In the genomic region with DNA sequence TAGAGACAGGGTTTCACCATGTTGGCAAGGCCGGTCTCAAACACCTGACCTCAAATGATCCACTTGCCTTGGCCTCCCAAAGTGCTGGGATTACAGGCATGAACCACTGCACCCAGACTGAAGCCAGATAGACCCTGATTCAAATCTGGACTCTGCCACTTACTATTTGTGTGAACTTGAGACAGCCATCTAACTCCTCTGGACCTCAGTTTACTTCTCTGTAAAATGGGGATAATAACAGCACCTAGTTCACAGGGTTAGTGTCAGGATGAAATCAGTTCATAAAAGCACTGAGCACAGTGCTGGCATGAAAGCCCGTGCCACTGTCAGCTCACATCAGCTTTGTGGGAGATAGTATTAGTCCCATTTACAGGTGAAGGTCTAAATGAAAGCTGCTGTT, we compare ENCODE assay signal across 29 cellular contexts. TPM values are rescaled to one million over a fixed set of nuclear protein-coding genes. Genes with fewer than 3 reads are reported as not detected.
"Had no signal": no experiment of that assay in that cellular context is flagged by ENCODE, and none has a peak within 500 bp of the region (broad histone marks: within the 10 kb centered on the region; RNA-seq: fewer than 3 reads in every experiment).

No MANE protein-coding gene starts in this region.

- H3K27me3 ChIP-seq: ascending aorta, breast epithelium, SJCRH30 had no signal

- H3K4me1 ChIP-seq: ascending aorta, breast epithelium, SJCRH30 had no signal

- H3K9me3 ChIP-seq: ascending aorta, breast epithelium, SJCRH30 had no signal

- H3K36me3 ChIP-seq: ascending aorta, breast epithelium, SJCRH30 had no signal

- DNase-seq: activated CD4-positive, alpha-beta T cell treated with anti-CD3 and anti-CD28 coated beads for 36 hours; activated CD4-positive, alpha-beta T cell treated with anti-CD3 and anti-CD28 coated beads, Interleukin-2, amount 10 ng/mL, durations not matched to agents 7 days and 5 days; activated CD4-positive, alpha-beta T cell treated with anti-CD3 and anti-CD28 coated beads, Interleukin-2, amount 50 U/mL, for 48 hours; activated CD8-positive, alpha-beta T cell treated with anti-CD3 and anti-CD28 coated beads, Interleukin-2, amount 10 ng/mL, durations not matched to agents 7 days and 5 days; activated gamma-delta T cell; activated naive CD4-positive, alpha-beta T cell treated with Interleukin-2 at 50 U/mL for 16 hours; activated naive CD8-positive, alpha-beta T cell treated with anti-CD3 and anti-CD28 coated beads, Interleukin-2, amount 10 ng/mL, durations not matched to agents 7 days and 5 days; activated T-cell treated with anti-CD3 and anti-CD28 coated beads, Interleukin-2, amount 50 U/mL, for 24 hours; Karpas-422; MV-4-11; NCI-H1092; NCI-H1417; NCI-H146; NCI-H187 treated with DMSO at 0.1 percent for 48 hours; NCI-H2081; NCI-H2171 treated with DMSO at 0.1 percent for 48 hours; NCI-H226; NCI-H446 treated with DMSO at 0.1 percent for 48 hours; NCI-H524; NCI-H69; NCI-H82; SHP77 had no signal

- H3K27ac ChIP-seq: ascending aorta, breast epithelium, SJCRH30, SK-N-MC had no signal

- H3K4me3 ChIP-seq: ascending aorta, breast epithelium, SJCRH30, SK-N-MC had no signal

- ATAC-seq: activated CD4-positive, alpha-beta T cell treated with anti-CD3 and anti-CD28 coated beads for 36 hours; activated CD4-positive, CD25-positive, alpha-beta regulatory T cell treated with anti-CD3 and anti-CD28 coated beads, Interleukin-2, amount 50 U/mL, for 24 hours; activated CD8-positive, alpha-beta T cell treated with anti-CD3 and anti-CD28 coated beads, Interleukin-2, amount 10 ng/mL, durations not matched to agents 7 days and 5 days; Panc1 had no signal

RNA-seq across cellular contexts. Expression of a gene that starts 28.5 kb away (rescaled TPM):
- total RNA-seq: ascending aorta, cardiac septum had no signal
